In the genomic region with DNA sequence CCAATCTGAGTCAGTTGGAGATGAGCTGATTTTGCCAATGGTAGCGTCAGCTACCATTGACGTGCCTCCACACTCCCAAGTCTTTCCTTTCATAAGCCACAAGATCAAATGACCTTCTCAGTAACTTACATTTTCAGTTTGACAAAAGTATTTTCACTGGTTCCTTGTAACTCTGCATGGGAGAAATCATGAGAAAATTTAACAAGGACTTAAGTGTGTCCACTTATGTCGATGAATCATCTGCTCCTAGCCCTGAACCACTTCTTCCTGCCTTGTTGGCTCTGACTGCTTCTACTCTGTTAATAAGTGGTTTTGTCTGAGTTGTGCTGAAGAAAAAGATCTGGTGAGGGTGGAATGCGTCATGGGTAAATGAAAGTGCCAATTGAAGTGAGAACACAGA, we compare ENCODE assay signal across 8 cellular contexts.
DNase-seq lines count a peak whose midpoint lies in the region; ATAC-seq and TF ChIP-seq lines count a peak whose summit lies in the region.

No MANE protein-coding gene starts in this region.

- H3K9ac ChIP-seq in GM23248: peak overlapping the region; percentile 42; the same call in 1 of the 2 replicates

- no peaks in the 10 kb centered on the region for H3K79me2 ChIP-seq in GM23248 (ENCODE audit: insufficient read depth)

- H3K4me2 ChIP-seq in GM23248 (ENCODE audit: unreplicated experiment): peak overlapping the region; percentile 33

- H3K27me3 Mint-ChIP-seq in CD14-positive monocyte (ENCODE audit: low read depth in 3 of 3): peaks cover 0 to 2% (median 0%) of the 10 kb centered on the region in 3 donors

- in situ Hi-C loops in GM23248 (cut with MboI): no loop called here

- WGBS in GM23248 (ENCODE audit: low coverage in 1 of 2, low lambda C conversion rate in 2 of 2, missing lambda C conversion rate in 2 of 2), 2 experiments: 10 to 19% methylated on average over 4 of the region's 4 CpGs

- TF ChIP-seq CTCF in GM10248 (IDR thresholded peaks at IDR 0.05; ENCODE audit: control extremely low read depth, extremely low read depth, low read depth, missing control alignments) (no peak), left lung (IDR thresholded peaks at IDR 0.05) (no peak), CD14-positive monocyte (IDR thresholded peaks at IDR 0.05) (no peak)

- H3F3A ChIP-seq in GM23248 (ENCODE audit: insufficient read depth): peaks cover 16% of the 10 kb centered on the region

- DNase-seq in GM10248 (ENCODE audit: extremely low spot score): peak; percentile 24
- peak; percentile 96 for DNase-seq in GM23248
- DNase-seq in SJSA1 (ENCODE audit: low read depth in 1 of 2, low spot score in 2 of 2): peak in 1 of 2 experiments; percentile 50
- no peak for DNase-seq in left lung
- no peak for DNase-seq in NCI-H510A treated with DMSO at 0.1 percent for 48 hours (lab: John Stamatoyannopoulos, UW)
- no peak for DNase-seq in NCI-H187 treated with DMSO at 0.1 percent for 48 hours (lab: John Stamatoyannopoulos, UW)
- DNase-seq in CD14-positive monocyte (ENCODE audit: low spot score): no peak
- no peak for DNase-seq in central memory CD4-positive, alpha-beta T cell

- H3K27ac Mint-ChIP-seq in CD14-positive monocyte: peak overlapping the region in 1 of 7 donors; percentile 17

- no peak overlapping the region for H3K4me3 Mint-ChIP-seq in CD14-positive monocyte

- H3K9me3 ChIP-seq in GM23248 (ENCODE audit: low read depth) (no peaks in the 10 kb centered on the region), SJSA1 (replicated peaks) (no peaks in the 10 kb centered on the region), left lung (no peaks in the 10 kb centered on the region)

- H3K4me1 Mint-ChIP-seq in CD14-positive monocyte: peaks cover 3% of the 10 kb centered on the region

- no peaks in the 10 kb centered on the region for H3K36me3 Mint-ChIP-seq in CD14-positive monocyte

- no peaks in the 10 kb centered on the region for H4K20me1 ChIP-seq in GM23248 (ENCODE audit: insufficient read depth)

- peaks cover 21% of the 10 kb centered on the region for H3K4me1 ChIP-seq in GM23248 (ENCODE audit: insufficient read depth)
- H3K4me1 ChIP-seq in SJSA1 (replicated peaks): peaks cover 15% of the 10 kb centered on the region
- peaks cover 0 to 5% of the 10 kb centered on the region in 2 donors for H3K4me1 ChIP-seq in left lung

- peak overlapping the region; percentile 80 for H3K27ac ChIP-seq in GM23248
- H3K27ac ChIP-seq in SJSA1: peak overlapping the region; percentile 49
- H3K27ac ChIP-seq in left lung: peak overlapping the region; percentile 48 to 66

- H3K9me2 ChIP-seq in GM23248 (ENCODE audit: insufficient read depth): no peaks in the 10 kb centered on the region

- intact Hi-C loops in left lung (cut with DNase I): no loop called here
- intact Hi-C loops in CD14-positive monocyte (cut with micrococcal nuclease): no loop called here

- H3K4me3 ChIP-seq in GM23248 (0 out of 2 replicates have a peak overlapping the region, but pooled peaks have one; percentile 19), SJSA1 (no peak overlapping the region), left lung (no peak overlapping the region)

- peak overlapping the region; percentile 25 for H2AFZ ChIP-seq in GM23248

- POLR2A ChIA-PET in GM10248 (lab: Yijun Ruan, JAX): interaction anchor here (0.5 to 1.2 kb wide), 3 partner anchors 97 to 1087 kb away, joined by 3 to 4 read pairs (median 3); a partner anchor contains a TSS

- CTCF ChIA-PET in GM10248 (lab: Yijun Ruan, JAX): interaction anchor here (1.7 to 4.5 kb wide), 3 partner anchors 13 to 278 kb away, joined by 3 to 23 read pairs (median 10); no protein-coding TSS in a partner anchor

- H3K27me3 ChIP-seq in GM23248 (replicated peaks; ENCODE audit: insufficient read depth) (no peaks in the 10 kb centered on the region), SJSA1 (replicated peaks) (no peaks in the 10 kb centered on the region), left lung (no peaks in the 10 kb centered on the region)

- peaks cover 0 to 2% (median 0%) of the 10 kb centered on the region in 7 donors for H3K9me3 Mint-ChIP-seq in CD14-positive monocyte

- peak; percentile 93 for ATAC-seq in left lung

- H3K36me3 ChIP-seq in GM23248 (ENCODE audit: low read depth): no peaks in the 10 kb centered on the region
- H3K36me3 ChIP-seq in SJSA1: no peaks in the 10 kb centered on the region
- no peaks in the 10 kb centered on the region for H3K36me3 ChIP-seq in left lung

Comparison
In these comparisons a context has a peak if more than half of its experiments do, and no peak if none do; other contexts are left out.
1. DNase-seq: peak in GM10248 (single experiment) and GM23248 (single experiment); none in left lung (0 of 2), NCI-H510A treated with DMSO at 0.1 percent for 48 hours (single experiment), NCI-H187 treated with DMSO at 0.1 percent for 48 hours (single experiment), CD14-positive monocyte (single experiment) and central memory CD4-positive, alpha-beta T cell (single experiment).
2. Peak in every context shown above with its lines, with median percentiles within 50 percentile points of each other: H3K27ac ChIP-seq.